In genomic region chr9:135517407-135517822, GRCh38 we compare ENCODE assay signal across 17 cellular contexts. TPM values are rescaled to one million over a fixed set of nuclear protein-coding genes. Genes with fewer than 3 reads are reported as not detected.
A peak's percentile ranks its signal among the peaks of the same experiment; 100 is the strongest.
DNase-seq lines count a peak whose midpoint lies in the region; ATAC-seq and TF ChIP-seq lines count a peak whose summit lies in the region.
"Had no signal": no experiment of that assay in that cellular context is flagged by ENCODE, and none has a peak within 500 bp of the region (broad histone marks: within the 10 kb centered on the region; RNA-seq: fewer than 3 reads in every experiment).

No MANE protein-coding gene starts in this region.

- H3K36me3 Mint-ChIP-seq in activated CD8-positive, alpha-beta memory T cell treated with anti-CD3 and anti-CD28 coated beads, Interleukin-2, amount 10 ng/mL, durations not matched to agents 7 days and 5 days, result no peaks in the 10 kb centered on the region
- H3K36me3 Mint-ChIP-seq in endodermal cell (ENCODE audit: low read depth), result no peaks in the 10 kb centered on the region
- no peaks in the 10 kb centered on the region for H3K36me3 Mint-ChIP-seq in type B pancreatic cell
- no peaks in the 10 kb centered on the region for H3K36me3 Mint-ChIP-seq in natural killer cell
- H3K36me3 Mint-ChIP-seq: IgD-negative memory B cell had no signal

- no peak overlapping the region for H3K9ac ChIP-seq in endodermal cell (ENCODE audit: extremely low read depth, low read length, poor library complexity, severe bottlenecking)

- CTCF ChIA-PET in activated CD8-positive, alpha-beta memory T cell treated with anti-CD3 and anti-CD28 coated beads, Interleukin-2, amount 10 ng/mL, durations not matched to agents 7 days and 5 days (lab: Charles Lee), result no interaction called here

- H3K4me3 ChIP-seq in endodermal cell (ENCODE audit: low read length), result no peak overlapping the region
- H3K4me3 ChIP-seq: SJCRH30 had no signal

- no peak overlapping the region for H3K4me3 Mint-ChIP-seq in activated CD8-positive, alpha-beta memory T cell treated with anti-CD3 and anti-CD28 coated beads, Interleukin-2, amount 10 ng/mL, durations not matched to agents 7 days and 5 days
- H3K4me3 Mint-ChIP-seq in endodermal cell, result no peak overlapping the region
- no peak overlapping the region for H3K4me3 Mint-ChIP-seq in type B pancreatic cell
- H3K4me3 Mint-ChIP-seq in natural killer cell, result no peak overlapping the region
- H3K4me3 Mint-ChIP-seq: IgD-negative memory B cell had no signal

- no peak for ATAC-seq in activated CD8-positive, alpha-beta memory T cell treated with anti-CD3 and anti-CD28 coated beads, Interleukin-2, amount 10 ng/mL, durations not matched to agents 7 days and 5 days
- ATAC-seq in omental fat pad (ENCODE audit: low FRiP score), result no peak
- no peak for ATAC-seq in natural killer cell
- no peak for ATAC-seq in HG03432 (IDR thresholded peaks at IDR 0.05; ENCODE audit: unreplicated experiment)

- no peaks in the 10 kb centered on the region for H3K27me3 ChIP-seq in endodermal cell (ENCODE audit: control insufficient read depth, insufficient read depth, low read length, poor library complexity, severe bottlenecking)

- no peak overlapping the region for H3K27ac Mint-ChIP-seq in activated CD8-positive, alpha-beta memory T cell treated with anti-CD3 and anti-CD28 coated beads, Interleukin-2, amount 10 ng/mL, durations not matched to agents 7 days and 5 days
- no peak overlapping the region for H3K27ac Mint-ChIP-seq in endodermal cell
- no peak overlapping the region for H3K27ac Mint-ChIP-seq in type B pancreatic cell
- H3K27ac Mint-ChIP-seq in natural killer cell, result no peak overlapping the region
- H3K27ac Mint-ChIP-seq: IgD-negative memory B cell had no signal

- H3K27me3 Mint-ChIP-seq in activated CD8-positive, alpha-beta memory T cell treated with anti-CD3 and anti-CD28 coated beads, Interleukin-2, amount 10 ng/mL, durations not matched to agents 7 days and 5 days, result peaks cover 19% of the 10 kb centered on the region
- H3K27me3 Mint-ChIP-seq in endodermal cell (ENCODE audit: insufficient read depth), result no peaks in the 10 kb centered on the region
- peaks cover 2% of the 10 kb centered on the region for H3K27me3 Mint-ChIP-seq in type B pancreatic cell
- H3K27me3 Mint-ChIP-seq in natural killer cell (ENCODE audit: low read depth in 2 of 2), result peaks cover 3 to 14% of the 10 kb centered on the region in 2 donors

- no peaks in the 10 kb centered on the region for H3K9me3 ChIP-seq in endodermal cell (ENCODE audit: control insufficient read depth, low read length)
- H3K9me3 ChIP-seq: Caco-2, SJCRH30 had no signal

- no peaks in the 10 kb centered on the region for H3K4me1 ChIP-seq in endodermal cell (ENCODE audit: control insufficient read depth, insufficient read depth, low read length)
- H3K4me1 ChIP-seq: Caco-2, SJCRH30 had no signal

- no peak overlapping the region for H3K27ac ChIP-seq in endodermal cell (ENCODE audit: low read depth, low read length)
- H3K27ac ChIP-seq: HL-60, SJCRH30 had no signal

- H3K4me1 Mint-ChIP-seq in activated CD8-positive, alpha-beta memory T cell treated with anti-CD3 and anti-CD28 coated beads, Interleukin-2, amount 10 ng/mL, durations not matched to agents 7 days and 5 days, result peaks cover 8% of the 10 kb centered on the region
- no peaks in the 10 kb centered on the region for H3K4me1 Mint-ChIP-seq in endodermal cell
- H3K4me1 Mint-ChIP-seq in type B pancreatic cell (ENCODE audit: unreplicated experiment), result peaks cover 7% of the 10 kb centered on the region
- H3K4me1 Mint-ChIP-seq in natural killer cell, result no peaks in the 10 kb centered on the region

- DNase-seq in activated CD8-positive, alpha-beta memory T cell treated with anti-CD3 and anti-CD28 coated beads, Interleukin-2, amount 10 ng/mL, durations not matched to agents 7 days and 5 days, result peak; percentile 22
- peak; percentile 32 for DNase-seq in endodermal cell
- peak; percentile 5 for DNase-seq in omental fat pad (ENCODE audit: low spot score)
- DNase-seq in type B pancreatic cell (ENCODE audit: extremely low spot score, unreplicated experiment), result peak; percentile 45
- DNase-seq in natural killer cell, result no peak
- DNase-seq in activated naive CD4-positive, alpha-beta T cell treated with Interleukin-2 at 50 U/mL for 16 hours, result no peak
- DNase-seq: Caco-2, H7, NCI-H1417, NCI-H187 treated with DMSO at 0.1 percent for 48 hours, NCI-H446 treated with DMSO at 0.1 percent for 48 hours, NCI-H748 treated with DMSO at 0.1 percent for 48 hours, RPMI8226, SJCRH30 had no signal

- intact Hi-C loops in natural killer cell (cut with micrococcal nuclease), result no loop called here

- TF ChIP-seq CTCF in endodermal cell (conservative IDR thresholded peaks at IDR 0.05) (no peak), omental fat pad (IDR thresholded peaks at IDR 0.05) (no peak), type B pancreatic cell (conservative IDR thresholded peaks at IDR 0.05) (no peak), natural killer cell (IDR thresholded peaks at IDR 0.05) (no peak)

- H3K36me3 ChIP-seq in endodermal cell (ENCODE audit: control insufficient read depth, insufficient read depth, low read length), result no peaks in the 10 kb centered on the region
- H3K36me3 ChIP-seq: SJCRH30 had no signal

- no peaks in the 10 kb centered on the region for H3K9me3 Mint-ChIP-seq in activated CD8-positive, alpha-beta memory T cell treated with anti-CD3 and anti-CD28 coated beads, Interleukin-2, amount 10 ng/mL, durations not matched to agents 7 days and 5 days (ENCODE audit: low read depth)
- H3K9me3 Mint-ChIP-seq in endodermal cell (no peaks in the 10 kb centered on the region), type B pancreatic cell (no peaks in the 10 kb centered on the region), natural killer cell (no peaks in the 10 kb centered on the region)
- H3K9me3 Mint-ChIP-seq: IgD-negative memory B cell had no signal

- WGBS in endodermal cell (ENCODE audit: insufficient coverage in 1 of 2, insufficient read length in 1 of 2), 2 experiments, result 93 to 95% methylated on average over 20 to 24 of the region's 24 CpGs

RNA-seq across cellular contexts. Expression of gene LCN1, which starts 3.8 kb away (rescaled TPM):
- total RNA-seq in activated CD8-positive, alpha-beta memory T cell treated with anti-CD3 and anti-CD28 coated beads, Interleukin-2, amount 10 ng/mL, durations not matched to agents 7 days and 5 days, result not detected
- total RNA-seq in endodermal cell (not detected), omental fat pad (not detected), type B pancreatic cell (ENCODE audit: low replicate concordance) (not detected in 2 replicates), natural killer cell (not detected)
- not detected for polyA plus RNA-seq in endodermal cell (2013, experiment 1 of 2)
- not detected for polyA plus RNA-seq in endodermal cell (2013, experiment 2 of 2)
- total RNA-seq: Caco-2, H7, SJCRH30 had no signal
- polyA plus RNA-seq: IgD-negative memory B cell had no signal

RNA-seq across cellular contexts. Expression of gene MRPS2, which starts 16.9 kb away (rescaled TPM):
- total RNA-seq in activated CD8-positive, alpha-beta memory T cell treated with anti-CD3 and anti-CD28 coated beads, Interleukin-2, amount 10 ng/mL, durations not matched to agents 7 days and 5 days, result 10 to 100 TPM; 34.7 to 38.0 TPM
- total RNA-seq in endodermal cell (10 to 100 TPM; 50.2 to 53.1 TPM), omental fat pad (10 to 100 TPM; 23.5 to 46.8 (median 34.9) TPM), type B pancreatic cell (ENCODE audit: low replicate concordance) (50.0 and 55.2 TPM in 2 replicates), natural killer cell (10 to 100 TPM; 15.6 to 26.7 (median 24.7) TPM)
- 51.4 TPM for polyA plus RNA-seq in endodermal cell (2013, experiment 1 of 2)
- 44.0 TPM for polyA plus RNA-seq in endodermal cell (2013, experiment 2 of 2)

RNA-seq across cellular contexts. Expression of gene OBP2A, which starts 28.5 kb away (rescaled TPM):
- total RNA-seq in activated CD8-positive, alpha-beta memory T cell treated with anti-CD3 and anti-CD28 coated beads, Interleukin-2, amount 10 ng/mL, durations not matched to agents 7 days and 5 days, result not detected
- total RNA-seq in endodermal cell, result not detected
- not detected for polyA plus RNA-seq in endodermal cell (2013, experiment 1 of 2)
- polyA plus RNA-seq in endodermal cell (2013, experiment 2 of 2), result not detected
- total RNA-seq in omental fat pad, result not detected
- total RNA-seq in type B pancreatic cell (ENCODE audit: low replicate concordance), result not detected in 2 replicates
- not detected for total RNA-seq in natural killer cell
- total RNA-seq: Caco-2, H7, SJCRH30 had no signal
- polyA plus RNA-seq: IgD-negative memory B cell had no signal

RNA-seq across cellular contexts. Expression of gene PPP1R26, which starts 37.8 kb away (rescaled TPM):
- total RNA-seq in activated CD8-positive, alpha-beta memory T cell treated with anti-CD3 and anti-CD28 coated beads, Interleukin-2, amount 10 ng/mL, durations not matched to agents 7 days and 5 days, result under 1 TPM; 0.18 to 0.28 TPM
- 10 to 100 TPM; 43.2 to 54.5 TPM for total RNA-seq in endodermal cell
- polyA plus RNA-seq in endodermal cell (2013, experiment 1 of 2), result 21.4 TPM
- 20.9 TPM for polyA plus RNA-seq in endodermal cell (2013, experiment 2 of 2)
- total RNA-seq in omental fat pad, result 10 to 100 TPM in 3 of 4 donors, 1 to 10 TPM in 1; 7.3 to 11.3 (median 10.9) TPM
- 22.7 and 24.2 TPM in 2 replicates for total RNA-seq in type B pancreatic cell (ENCODE audit: low replicate concordance)
- total RNA-seq in natural killer cell, result 1 to 10 TPM; 3.2 to 5.3 (median 3.6) TPM

RNA-seq across cellular contexts. Expression of gene PAEP, which starts 44.1 kb away (rescaled TPM):
- total RNA-seq in activated CD8-positive, alpha-beta memory T cell treated with anti-CD3 and anti-CD28 coated beads, Interleukin-2, amount 10 ng/mL, durations not matched to agents 7 days and 5 days, result not detected
- not detected for total RNA-seq in endodermal cell
- not detected for polyA plus RNA-seq in endodermal cell (2013, experiment 1 of 2)
- polyA plus RNA-seq in endodermal cell (2013, experiment 2 of 2), result not detected
- not detected for total RNA-seq in omental fat pad
- total RNA-seq in type B pancreatic cell (ENCODE audit: low replicate concordance), result not detected in 2 replicates
- total RNA-seq in natural killer cell, result not detected
- total RNA-seq: Caco-2, H7, SJCRH30 had no signal
- polyA plus RNA-seq: IgD-negative memory B cell had no signal

Comparison
In these comparisons a context has a peak if more than half of its experiments do, and no peak if none do; other contexts are left out.
1. DNase-seq: peak in activated CD8-positive, alpha-beta memory T cell treated with anti-CD3 and anti-CD28 coated beads, Interleukin-2, amount 10 ng/mL, durations not matched to agents 7 days and 5 days (single experiment), endodermal cell (single experiment), omental fat pad (single experiment) and type B pancreatic cell (single experiment); none in natural killer cell (single experiment) and activated naive CD4-positive, alpha-beta T cell treated with Interleukin-2 at 50 U/mL for 16 hours (single experiment).